ENCODE assay signal across 26 cellular contexts in genomic region chr19:51345076-51345620, GRCh38. TPM values are rescaled to one million over a fixed set of nuclear protein-coding genes. Genes with fewer than 3 reads are reported as not detected.
"Had no signal": no experiment of that assay in that cellular context is flagged by ENCODE, and none has a peak within 500 bp of the region (broad histone marks: within the 10 kb centered on the region; RNA-seq: fewer than 3 reads in every experiment).

No MANE protein-coding gene starts in this region.

- H3K27me3 ChIP-seq: ascending aorta, heart right ventricle, transverse colon, uterus had no signal

- H3K9ac ChIP-seq: parathyroid adenoma had no signal

- FAIRE-seq: TTC549 had no signal

- DNase-seq: activated CD4-positive, alpha-beta memory T cell treated with anti-CD3 and anti-CD28 coated beads, Interleukin-2, amount 10 ng/mL, durations not matched to agents 7 days and 5 days; activated CD4-positive, alpha-beta T cell treated with anti-CD3 and anti-CD28 coated beads for 48 hours; activated CD8-positive, alpha-beta memory T cell treated with anti-CD3 and anti-CD28 coated beads, Interleukin-2, amount 10 ng/mL, durations not matched to agents 7 days and 5 days; activated naive CD4-positive, alpha-beta T cell treated with Interleukin-2 at 50 U/mL for 16 hours; cerebellar nuclear complex; effector CD4-positive, alpha-beta T cell; gastrocnemius medialis; heart right ventricle; kidney glomerular epithelial cell; left ventricle myocardium superior; mesenchymal stem cell; naive thymus-derived CD4-positive, alpha-beta T cell; stimulated activated CD4-positive, alpha-beta T cell treated with anti-CD3 and anti-CD28 coated beads, Interleukin-4, amount 100 ng/mL, for 4 hours; stimulated activated naive CD4-positive, alpha-beta T cell treated with Interleukin-2 at 50 U/mL for 16 hours; transverse colon; uterus had no signal

- ATAC-seq: activated CD8-positive, alpha-beta memory T cell treated with anti-CD3 and anti-CD28 coated beads, Interleukin-2, amount 10 ng/mL, durations not matched to agents 7 days and 5 days; esophagus mucosa; gastrocnemius medialis; heart right ventricle; left ventricle myocardium superior; mucosa of descending colon; naive thymus-derived CD4-positive, alpha-beta T cell; sciatic nerve; WTC11 had no signal

- H3K9me3 ChIP-seq: ascending aorta, gastrocnemius medialis, heart right ventricle, mucosa of descending colon, transverse colon, uterus had no signal

- H3K36me3 ChIP-seq: uterus had no signal

- H3K27ac ChIP-seq: ascending aorta, gastrocnemius medialis, heart right ventricle, parathyroid adenoma, transverse colon, uterus had no signal

- H3K4me3 Mint-ChIP-seq: activated CD4-positive, alpha-beta memory T cell treated with anti-CD3 and anti-CD28 coated beads, Interleukin-2, amount 10 ng/mL, durations not matched to agents 7 days and 5 days; activated CD8-positive, alpha-beta memory T cell treated with anti-CD3 and anti-CD28 coated beads, Interleukin-2, amount 10 ng/mL, durations not matched to agents 7 days and 5 days; naive thymus-derived CD4-positive, alpha-beta T cell; T-helper 2 cell treated with Interferon-gamma antibody and Interleukin-4, amounts not matched to agents 5 μg/mL and 100 μg/mL, for 36 hours; WTC11 had no signal

- H3K27ac Mint-ChIP-seq: activated CD4-positive, alpha-beta memory T cell treated with anti-CD3 and anti-CD28 coated beads, Interleukin-2, amount 10 ng/mL, durations not matched to agents 7 days and 5 days; activated CD8-positive, alpha-beta memory T cell treated with anti-CD3 and anti-CD28 coated beads, Interleukin-2, amount 10 ng/mL, durations not matched to agents 7 days and 5 days; activated T-helper 2 cell treated with anti-CD3 and anti-CD28 coated beads, Interferon-gamma antibody, Interleukin-2, Interleukin-4, amounts not matched to agents 10 μg/mL and 5 μg/mL and 100 μg/mL, durations not matched to agents 14 hours and 24 hours and 36 hours; T-helper 2 cell treated with Interferon-gamma antibody and Interleukin-4, amounts not matched to agents 5 μg/mL and 100 μg/mL, for 36 hours; WTC11 had no signal

- H3K4me3 ChIP-seq: ascending aorta, gastrocnemius medialis, heart right ventricle, mucosa of descending colon, smooth muscle cell, transverse colon, uterus had no signal

- H3K9me3 Mint-ChIP-seq: activated CD4-positive, alpha-beta memory T cell treated with anti-CD3 and anti-CD28 coated beads, Interleukin-2, amount 10 ng/mL, durations not matched to agents 7 days and 5 days; activated T-helper 2 cell treated with anti-CD3 and anti-CD28 coated beads, Interferon-gamma antibody, Interleukin-2, Interleukin-4, amounts not matched to agents 10 μg/mL and 5 μg/mL and 100 μg/mL, durations not matched to agents 14 hours and 24 hours and 36 hours; naive thymus-derived CD4-positive, alpha-beta T cell; T-helper 2 cell treated with Interferon-gamma antibody and Interleukin-4, amounts not matched to agents 5 μg/mL and 100 μg/mL, for 36 hours; WTC11 had no signal

- H3K4me1 ChIP-seq: uterus had no signal

- H3K4me1 Mint-ChIP-seq: activated CD4-positive, alpha-beta memory T cell treated with anti-CD3 and anti-CD28 coated beads, Interleukin-2, amount 10 ng/mL, durations not matched to agents 7 days and 5 days had no signal

RNA-seq across cellular contexts. Expression of gene VSIG10L, which starts 3.2 kb away (rescaled TPM):
- polyA plus RNA-seq: naive thymus-derived CD4-positive, alpha-beta T cell had no signal

RNA-seq across cellular contexts. Expression of gene CLDND2, which starts 23.7 kb away (rescaled TPM):
- total RNA-seq: ascending aorta, gastrocnemius medialis, left ventricle myocardium superior, smooth muscle cell, transverse colon had no signal
- polyA plus RNA-seq: naive thymus-derived CD4-positive, alpha-beta T cell had no signal

RNA-seq across cellular contexts. Expression of gene NKG7, which starts 27.3 kb away (rescaled TPM):
- total RNA-seq: esophagus mucosa, smooth muscle cell had no signal
- polyA plus RNA-seq: smooth muscle cell had no signal

RNA-seq across cellular contexts. Expression of gene IGLON5, which starts 33.7 kb away (rescaled TPM):
- total RNA-seq: esophagus mucosa; gastrocnemius medialis; left ventricle myocardium superior; naive thymus-derived CD4-positive, alpha-beta T cell; sciatic nerve had no signal
- polyA plus RNA-seq: naive thymus-derived CD4-positive, alpha-beta T cell had no signal
